ENCODE assay signal across 18 cellular contexts in genomic region chr7:48759431-48760080, GRCh38.
DNase-seq lines count a peak whose midpoint lies in the region; ATAC-seq, FAIRE-seq and TF ChIP-seq lines count a peak whose summit lies in the region.
"Had no signal": no experiment of that assay in that cellular context is flagged by ENCODE, and none has a peak within 500 bp of the region (broad histone marks: within the 10 kb centered on the region; RNA-seq: fewer than 3 reads in every experiment).

No MANE protein-coding gene starts in this region.

- H3K27ac Mint-ChIP-seq in glutamatergic neuron (ENCODE audit: unreplicated experiment), result peak overlapping the region; percentile 76
- H3K27ac Mint-ChIP-seq: CD8-positive, alpha-beta memory T cell; HFFc6 had no signal

- no peak for ATAC-seq in GM18502 (IDR thresholded peaks at IDR 0.05; ENCODE audit: poor library complexity, unreplicated experiment)
- ATAC-seq: A549, HepG2 had no signal

- H3K9me3 Mint-ChIP-seq in glutamatergic neuron (ENCODE audit: unreplicated experiment), result peaks cover 2% of the 10 kb centered on the region

- H3K36me3 Mint-ChIP-seq in glutamatergic neuron (ENCODE audit: unreplicated experiment), result no peaks in the 10 kb centered on the region
- H3K36me3 Mint-ChIP-seq: CD8-positive, alpha-beta memory T cell had no signal

- FAIRE-seq in D721Med (lab: Jason Lieb, UNC), result peak; percentile 93
- FAIRE-seq: A549, G401.6, GM12891, HepG2, HTR-8/SVneo had no signal

- DNase-seq in D721Med (ENCODE audit: insufficient read length, low spot score) (no peak), NCI-H1105 (lab: John Stamatoyannopoulos, UW) (peak; percentile 47), NCI-H748 (lab: John Stamatoyannopoulos, UW; ENCODE audit: unreplicated experiment) (peak; percentile 91), glutamatergic neuron (peak; percentile 31), NCI-H510A treated with DMSO at 0.1 percent for 48 hours (lab: John Stamatoyannopoulos, UW) (no peak), LoVo (ENCODE audit: low spot score) (no peak)
- no peak for DNase-seq in activated CD8-positive, alpha-beta memory T cell treated with anti-CD3 and anti-CD28 coated beads for 24 hours
- DNase-seq: CD8-positive, alpha-beta memory T cell; DMS153; EL; HCEC 1CT; HFFc6 had no signal

- peaks cover 7% of the 10 kb centered on the region for H3K4me1 Mint-ChIP-seq in glutamatergic neuron (ENCODE audit: low read depth, unreplicated experiment)
- H3K4me1 Mint-ChIP-seq: CD8-positive, alpha-beta memory T cell had no signal

- peaks cover 4% of the 10 kb centered on the region for H3K27me3 Mint-ChIP-seq in glutamatergic neuron (ENCODE audit: unreplicated experiment)
- H3K27me3 Mint-ChIP-seq: CD8-positive, alpha-beta memory T cell had no signal

- no peak for TF ChIP-seq CTCF in D721Med (IDR thresholded peaks at IDR 0.05; ENCODE audit: insufficient read depth, missing control alignments)
- no peak for TF ChIP-seq CTCF in glutamatergic neuron (IDR thresholded peaks at IDR 0.05; ENCODE audit: partially characterized antibody, unreplicated experiment)

- H3K4me3 Mint-ChIP-seq in glutamatergic neuron (ENCODE audit: unreplicated experiment), result peak overlapping the region; percentile 8
- H3K4me3 Mint-ChIP-seq: CD8-positive, alpha-beta memory T cell; HFFc6 had no signal

Comparison
In these comparisons a context has a peak if more than half of its experiments do, and no peak if none do; other contexts are left out.
1. DNase-seq: peak in NCI-H1105 (single experiment), NCI-H748 (single experiment) and glutamatergic neuron (single experiment); none in D721Med (single experiment), NCI-H510A treated with DMSO at 0.1 percent for 48 hours (single experiment), activated CD8-positive, alpha-beta memory T cell treated with anti-CD3 and anti-CD28 coated beads for 24 hours (single experiment) and LoVo (single experiment).